ENCODE assay signal across 26 cellular contexts in the genomic region with DNA sequence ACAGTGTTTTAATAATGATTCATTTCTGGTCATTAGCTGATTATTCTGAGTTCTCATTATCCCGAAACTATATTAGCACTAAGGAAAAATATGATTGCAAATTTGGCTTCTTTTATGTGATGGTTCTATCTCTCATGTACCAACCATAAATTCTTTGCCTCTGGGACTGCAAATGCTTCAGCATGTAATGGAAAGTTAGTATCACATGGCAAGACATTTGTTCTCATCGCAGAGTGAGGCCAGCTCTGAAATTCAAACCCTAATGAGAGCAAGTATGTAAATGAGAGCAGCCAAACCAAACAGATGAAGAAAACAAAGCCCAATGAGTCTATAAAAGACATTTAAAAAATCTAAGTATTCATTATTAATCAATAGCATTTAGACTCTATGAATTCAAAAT.
"Had no signal": no experiment of that assay in that cellular context is flagged by ENCODE, and none has a peak within 500 bp of the region (broad histone marks: within the 10 kb centered on the region; RNA-seq: fewer than 3 reads in every experiment).

No MANE protein-coding gene starts in this region.

- H3K27ac Mint-ChIP-seq: activated CD4-positive, alpha-beta memory T cell treated with anti-CD3 and anti-CD28 coated beads for 36 hours; activated T-helper 17 cell treated with anti-CD3 and anti-CD28 coated beads, Interleukin-2, amount 50 U/mL, for 72 hours; effector memory CD8-positive, alpha-beta T cell; natural killer cell treated with Interleukin-12 subunit alpha and Interleukin-12 subunit beta and Interleukin-15 and Interleukin-18, amount 100 ng/mL, for 72 hours; stimulated activated memory B cell treated with anti-CD40 and anti-IgM and Interleukin-4, amounts not matched to agents 10 μg/mL and 1 μg/mL and 100 μg/mL, for 72 hours; stimulated activated naive CD8-positive, alpha-beta T cell treated with anti-CD3 and anti-CD28 coated beads, Interleukin-15, amount 100 ng/mL, for 72 hours; T-helper 1 cell treated with Interleukin-12 subunit alpha and Interleukin-12 subunit beta and Interleukin-4 antibody, amounts not matched to agents 30 μg/mL and 1 μg/mL, for 36 hours had no signal

- H3K4me1 Mint-ChIP-seq: activated T-helper 17 cell treated with anti-CD3 and anti-CD28 coated beads, Interleukin-2, amount 50 U/mL, for 72 hours; stimulated activated memory B cell treated with anti-CD40 and anti-IgM and Interleukin-4, amounts not matched to agents 10 μg/mL and 1 μg/mL and 100 μg/mL, for 72 hours; stimulated activated naive CD8-positive, alpha-beta T cell treated with anti-CD3 and anti-CD28 coated beads, Interleukin-15, amount 100 ng/mL, for 72 hours had no signal

- DNase-seq: activated CD4-positive, alpha-beta memory T cell treated with anti-CD3 and anti-CD28 coated beads for 36 hours; activated CD4-positive, alpha-beta T cell treated with anti-CD3 and anti-CD28 coated beads for 48 hours; activated gamma-delta T cell treated with Interleukin-2 at 50 U/mL for 16 hours; activated naive CD4-positive, alpha-beta T cell treated with anti-CD3 and anti-CD28 coated beads, Interleukin-2, amount 50 U/mL, for 16 hours; activated T-cell treated with anti-CD3 and anti-CD28 coated beads, Interleukin-2, amount 50 U/mL, for 4 hours; brain microvascular endothelial cell; caudate nucleus; cortex of kidney; effector memory CD8-positive, alpha-beta T cell; erythroblast; foreskin melanocyte; left lung; mesendoderm; posterior cingulate gyrus; right lobe of liver; stimulated activated CD4-positive, alpha-beta T cell treated with anti-CD3 and anti-CD28 coated beads, Interleukin-4, amount 100 ng/mL, for 4 hours; stimulated activated CD8-positive, alpha-beta memory T cell treated with anti-CD3 and anti-CD28 coated beads, Interleukin-4, amount 100 ng/mL, for 48 hours; stimulated activated naive CD8-positive, alpha-beta T cell treated with anti-CD3 and anti-CD28 coated beads, Interleukin-15, amount 100 ng/mL, for 72 hours; substantia nigra; SW 1271; T-helper 9 cell; upper lobe of right lung had no signal

- H3K27me3 Mint-ChIP-seq: activated T-helper 17 cell treated with anti-CD3 and anti-CD28 coated beads, Interleukin-2, amount 50 U/mL, for 72 hours; effector memory CD8-positive, alpha-beta T cell; stimulated activated memory B cell treated with anti-CD40 and anti-IgM and Interleukin-4, amounts not matched to agents 10 μg/mL and 1 μg/mL and 100 μg/mL, for 72 hours had no signal

- H3K36me3 Mint-ChIP-seq: activated CD4-positive, alpha-beta memory T cell treated with anti-CD3 and anti-CD28 coated beads for 36 hours; natural killer cell treated with Interleukin-12 subunit alpha and Interleukin-12 subunit beta and Interleukin-15 and Interleukin-18, amount 100 ng/mL, for 72 hours had no signal

- ATAC-seq: activated T-cell treated with anti-CD3 and anti-CD28 coated beads, Interleukin-2, amount 50 U/mL, for 4 hours; activated T-helper 17 cell treated with anti-CD3 and anti-CD28 coated beads, Interleukin-2, amount 50 U/mL, for 72 hours; effector memory CD8-positive, alpha-beta T cell; left lung; natural killer cell treated with Interleukin-12 subunit alpha and Interleukin-12 subunit beta and Interleukin-15 and Interleukin-18, amount 100 ng/mL, for 72 hours; right lobe of liver; stimulated activated memory B cell treated with anti-CD40 and anti-IgM and Interleukin-4, amounts not matched to agents 10 μg/mL and 1 μg/mL and 100 μg/mL, for 72 hours; stimulated activated naive CD8-positive, alpha-beta T cell treated with anti-CD3 and anti-CD28 coated beads, Interleukin-15, amount 100 ng/mL, for 72 hours; upper lobe of right lung had no signal

- H3K9me3 Mint-ChIP-seq: activated CD4-positive, alpha-beta memory T cell treated with anti-CD3 and anti-CD28 coated beads for 36 hours; activated T-cell treated with anti-CD3 and anti-CD28 coated beads, Interleukin-2, amount 50 U/mL, for 4 hours; activated T-helper 17 cell treated with anti-CD3 and anti-CD28 coated beads, Interleukin-2, amount 50 U/mL, for 72 hours; effector memory CD8-positive, alpha-beta T cell; natural killer cell treated with Interleukin-12 subunit alpha and Interleukin-12 subunit beta and Interleukin-15 and Interleukin-18, amount 100 ng/mL, for 72 hours; stimulated activated memory B cell treated with anti-CD40 and anti-IgM and Interleukin-4, amounts not matched to agents 10 μg/mL and 1 μg/mL and 100 μg/mL, for 72 hours; stimulated activated naive CD8-positive, alpha-beta T cell treated with anti-CD3 and anti-CD28 coated beads, Interleukin-15, amount 100 ng/mL, for 72 hours; T-helper 1 cell treated with Interleukin-12 subunit alpha and Interleukin-12 subunit beta and Interleukin-4 antibody, amounts not matched to agents 30 μg/mL and 1 μg/mL, for 36 hours had no signal

- H3K4me3 Mint-ChIP-seq: activated CD4-positive, alpha-beta memory T cell treated with anti-CD3 and anti-CD28 coated beads for 36 hours; activated T-cell treated with anti-CD3 and anti-CD28 coated beads, Interleukin-2, amount 50 U/mL, for 4 hours; activated T-helper 17 cell treated with anti-CD3 and anti-CD28 coated beads, Interleukin-2, amount 50 U/mL, for 72 hours; effector memory CD8-positive, alpha-beta T cell; natural killer cell treated with Interleukin-12 subunit alpha and Interleukin-12 subunit beta and Interleukin-15 and Interleukin-18, amount 100 ng/mL, for 72 hours; stimulated activated memory B cell treated with anti-CD40 and anti-IgM and Interleukin-4, amounts not matched to agents 10 μg/mL and 1 μg/mL and 100 μg/mL, for 72 hours; stimulated activated naive CD8-positive, alpha-beta T cell treated with anti-CD3 and anti-CD28 coated beads, Interleukin-15, amount 100 ng/mL, for 72 hours; T-helper 1 cell treated with Interleukin-12 subunit alpha and Interleukin-12 subunit beta and Interleukin-4 antibody, amounts not matched to agents 30 μg/mL and 1 μg/mL, for 36 hours had no signal
